In the genomic region with DNA sequence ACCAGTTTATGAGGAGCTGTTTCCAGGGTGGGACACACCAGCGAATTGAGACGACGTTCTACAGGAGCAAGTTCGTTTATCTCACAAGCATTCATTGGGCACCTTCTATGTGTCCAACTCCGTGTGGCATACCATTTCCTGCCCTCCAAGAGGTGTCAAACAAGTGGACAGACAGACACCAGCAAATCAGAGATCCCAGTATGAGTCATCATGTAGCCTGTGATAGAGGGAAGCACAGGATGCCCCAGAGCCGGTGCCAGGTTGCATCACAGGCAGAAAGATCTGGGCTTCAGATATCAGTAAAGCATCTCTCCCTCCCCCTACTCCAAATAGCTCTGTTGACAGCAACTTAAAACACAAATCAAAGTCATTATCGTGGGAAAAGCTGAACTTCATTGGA, we compare ENCODE assay signal across 16 cellular contexts. TPM values are rescaled to one million over a fixed set of nuclear protein-coding genes. Genes with fewer than 3 reads are reported as not detected.
DNase-seq lines count a peak whose midpoint lies in the region; ATAC-seq, FAIRE-seq and TF ChIP-seq lines count a peak whose summit lies in the region.
"Had no signal": no experiment of that assay in that cellular context is flagged by ENCODE, and none has a peak within 500 bp of the region (broad histone marks: within the 10 kb centered on the region; RNA-seq: fewer than 3 reads in every experiment).

No MANE protein-coding gene starts in this region.

- H3K4me1 ChIP-seq in foreskin keratinocyte (no peaks in the 10 kb centered on the region), trophoblast cell (ENCODE audit: control insufficient read depth in 1 of 2, insufficient read depth in 2 of 2, low read length in 2 of 2) (peaks cover 0 to 4% of the 10 kb centered on the region in 2 experiments)
- H3K4me1 ChIP-seq: prostate gland, tibial nerve had no signal

- H2BK5ac ChIP-seq in trophoblast cell (ENCODE audit: low read depth, low read length, poor library complexity), result no peak overlapping the region

- H2AK5ac ChIP-seq in trophoblast cell (ENCODE audit: low read length), result no peak overlapping the region

- H3K4me3 ChIP-seq in trophoblast cell (ENCODE audit: low read depth, low read length), result no peak overlapping the region
- H3K4me3 ChIP-seq: GM23338, prostate gland, tibial nerve had no signal

- H3K9me3 ChIP-seq in trophoblast cell (ENCODE audit: insufficient read depth, low read depth, low read length), result peaks cover 2% of the 10 kb centered on the region
- H3K9me3 ChIP-seq: prostate gland, tibial nerve had no signal

- DNase-seq in stimulated activated CD4-positive, alpha-beta T cell treated with anti-CD3 and anti-CD28 coated beads, Interleukin-15, amount 100 ng/mL, for 24 hours, result peak; percentile 18
- no peak for DNase-seq in stimulated activated CD4-positive, alpha-beta T cell treated with anti-CD3 and anti-CD28 coated beads, Interleukin-12 subunit alpha, Interleukin-12 subunit beta, amount 100 ng/mL, for 4 hours
- peak; percentile 43 for DNase-seq in RWPE1 (ENCODE audit: low spot score)
- DNase-seq in foreskin keratinocyte, result peak in 1 of 2 donors; percentile 56
- peak; percentile 72 for DNase-seq in urothelium cell line (ENCODE audit: low spot score)
- no peak for DNase-seq in trophoblast cell
- no peak for DNase-seq in cortex of kidney (lab: John Stamatoyannopoulos, UW)
- DNase-seq: foreskin melanocyte; NCI-H1105 treated with DMSO at 0.1 percent for 48 hours; NCI-H82; stimulated activated naive B cell treated with anti-CD40 and anti-IgM and Interleukin-4, amounts not matched to agents 10 μg/mL and 1 μg/mL and 100 μg/mL, for 72 hours had no signal

- no peaks in the 10 kb centered on the region for H3K36me3 ChIP-seq in trophoblast cell (ENCODE audit: control insufficient read depth in 1 of 2, insufficient read depth in 2 of 2, low read length in 2 of 2)
- H3K36me3 ChIP-seq: prostate gland, tibial nerve had no signal

- H3K14ac ChIP-seq in trophoblast cell (ENCODE audit: low read length), result no peak overlapping the region

- H3K79me1 ChIP-seq in trophoblast cell (ENCODE audit: low read length), result no peaks in the 10 kb centered on the region

- H4K91ac ChIP-seq in trophoblast cell (ENCODE audit: low read depth, low read length), result no peak overlapping the region

- H3K27ac ChIP-seq in RWPE1 (no peak overlapping the region), foreskin keratinocyte (no peak overlapping the region), trophoblast cell (ENCODE audit: low read depth, low read length) (no peak overlapping the region)
- H3K27ac ChIP-seq: prostate gland, tibial nerve had no signal

- CTCF ChIA-PET in RWPE1 (lab: Yijun Ruan, JAX), result interaction anchor here (0.6 to 1.0 kb wide), 2 partner anchors 11 to 222 kb away, joined by 3 to 4 read pairs; no protein-coding TSS in a partner anchor

- no peak for FAIRE-seq in urothelium cell line (lab: Jason Lieb, UNC)

- H4K12ac ChIP-seq in trophoblast cell (ENCODE audit: low read depth, low read length), result no peak overlapping the region

- no peaks in the 10 kb centered on the region for H3K27me3 ChIP-seq in foreskin keratinocyte
- H3K27me3 ChIP-seq in trophoblast cell (ENCODE audit: insufficient read depth, low read length), result no peaks in the 10 kb centered on the region
- H3K27me3 ChIP-seq: tibial nerve had no signal

- TF ChIP-seq CTCF in RWPE1 (conservative IDR thresholded peaks at IDR 0.05; ENCODE audit: low read depth) (no peak), foreskin keratinocyte (conservative IDR thresholded peaks at IDR 0.05) (no peak)

- no peak overlapping the region for H3K4me2 ChIP-seq in trophoblast cell (ENCODE audit: low read length)
- H3K4me2 ChIP-seq: GM23338 had no signal

- no peak overlapping the region for H3K4ac ChIP-seq in trophoblast cell (ENCODE audit: low read depth, low read length)

- no peaks in the 10 kb centered on the region for H3K79me2 ChIP-seq in trophoblast cell (ENCODE audit: control insufficient read depth, insufficient read depth, low read length, poor library complexity)

- no peak overlapping the region for H2AFZ ChIP-seq in trophoblast cell (ENCODE audit: insufficient read depth, low read length, poor library complexity)
- H2AFZ ChIP-seq: GM23338 had no signal

- no peak overlapping the region for H3K23ac ChIP-seq in trophoblast cell (ENCODE audit: low read length)

- no peak overlapping the region for H2BK120ac ChIP-seq in trophoblast cell (ENCODE audit: insufficient read depth, low read length, poor library complexity)

- H3K18ac ChIP-seq in trophoblast cell (ENCODE audit: low read length), result no peak overlapping the region

- POLR2A ChIA-PET in RWPE1 (lab: Yijun Ruan, JAX; ENCODE audit: low non-redundant PET), result no interaction called here

- peak; percentile 75 for ATAC-seq in foreskin keratinocyte
- no peak for ATAC-seq in HG03442 (IDR thresholded peaks at IDR 0.05; ENCODE audit: unreplicated experiment)
- ATAC-seq: GM23338; stimulated activated naive B cell treated with anti-CD40 and anti-IgM and Interleukin-4, amounts not matched to agents 10 μg/mL and 1 μg/mL and 100 μg/mL, for 72 hours had no signal

- no peak overlapping the region for H3K9ac ChIP-seq in trophoblast cell (ENCODE audit: low read length)

- no CpG with 5 or more reads among the region's 7 CpGs for WGBS in trophoblast cell (ENCODE audit: extremely low coverage, insufficient coverage, insufficient read length)

- no peak overlapping the region for H2BK12ac ChIP-seq in trophoblast cell (ENCODE audit: low read length)

- no peak overlapping the region for H4K8ac ChIP-seq in trophoblast cell (ENCODE audit: low read depth, low read length)

RNA-seq across cellular contexts. Expression of a gene that starts 31.8 kb away (rescaled TPM):
- 0.81 and 2.9 TPM in 2 replicates for total RNA-seq in foreskin keratinocyte
- polyA plus RNA-seq in foreskin keratinocyte, result 0.38 and 1.1 TPM in 2 replicates
- 13.3 and 14.9 TPM in 2 replicates for polyA plus RNA-seq in trophoblast cell (2013)
- polyA plus RNA-seq: IgD-negative memory B cell had no signal

Comparison
In these comparisons a context has a peak if more than half of its experiments do, and no peak if none do; other contexts are left out.
1. DNase-seq: peak in stimulated activated CD4-positive, alpha-beta T cell treated with anti-CD3 and anti-CD28 coated beads, Interleukin-15, amount 100 ng/mL, for 24 hours (single experiment), RWPE1 (single experiment) and urothelium cell line (single experiment); none in stimulated activated CD4-positive, alpha-beta T cell treated with anti-CD3 and anti-CD28 coated beads, Interleukin-12 subunit alpha, Interleukin-12 subunit beta, amount 100 ng/mL, for 4 hours (single experiment), trophoblast cell (0 of 2) and cortex of kidney (single experiment).